ENCODE assay signal across 9 cellular contexts in genomic region chr1:157995575-157996169, GRCh38. TPM values are rescaled to one million over a fixed set of nuclear protein-coding genes. Genes with fewer than 3 reads are reported as not detected.
DNase-seq lines count a peak whose midpoint lies in the region; ATAC-seq, FAIRE-seq and TF ChIP-seq lines count a peak whose summit lies in the region.
"Had no signal": no experiment of that assay in that cellular context is flagged by ENCODE, and none has a peak within 500 bp of the region (broad histone marks: within the 10 kb centered on the region; RNA-seq: fewer than 3 reads in every experiment).

No MANE protein-coding gene starts in this region.

- H3K9me3 ChIP-seq in PC-9 (ENCODE audit: insufficient read depth, low read depth) (no peaks in the 10 kb centered on the region), H1 (ENCODE audit: insufficient read depth in 2 of 2, low read depth in 1 of 2, low read length in 1 of 2) (no peaks in the 10 kb centered on the region), upper lobe of left lung (no peaks in the 10 kb centered on the region)
- H3K9me3 ChIP-seq: spleen had no signal

- H4K91ac ChIP-seq in H1 (replicated peaks; ENCODE audit: insufficient read length, low read length): no peak overlapping the region

- FAIRE-seq in H1 (lab: Jason Lieb, UNC): no peak

- peak overlapping the region; percentile 38; the same call in 1 of the 2 replicates for H2BK20ac ChIP-seq in H1 (ENCODE audit: low read length)

- CTCF ChIA-PET in PC-9 (lab: Charles Lee) (interaction anchor here (0.7 kb wide), 1 partner anchor 17 kb away, joined by 10 read pairs; no protein-coding TSS in a partner anchor), H1 (lab: Charles Lee; ENCODE audit: partially characterized antibody) (interaction anchor here (0.6 to 53.4 kb wide), 13 partner anchors 27 to 1853 kb away, joined by 3 to 2918 read pairs (median 6); a partner anchor contains a TSS)

- H2BK5ac ChIP-seq in H1 (ENCODE audit: low read depth, low read length): no peak overlapping the region; the same call in 1 of the 2 replicates

- H3K23ac ChIP-seq in H1 (ENCODE audit: insufficient read length): no peak overlapping the region

- H3K27ac Mint-ChIP-seq in nephron progenitor cell: peak overlapping the region; percentile 67

- H3K4me3 Mint-ChIP-seq in nephron progenitor cell: peak overlapping the region; percentile 88

- H3K27me3 ChIP-seq in PC-9 (ENCODE audit: insufficient read depth, low read depth) (peaks cover 3% of the 10 kb centered on the region; the same call in 1 of the 2 replicates), H1 (replicated peaks in 1 of 4; ENCODE audit: control insufficient read depth in 3 of 4, extremely low read depth in 1 of 4, insufficient read depth in 3 of 4, low read length in 3 of 4) (peaks cover 0 to 5% (median 0%) of the 10 kb centered on the region in 4 experiments; a peak in 3 of 7 replicates), upper lobe of left lung (no peaks in the 10 kb centered on the region)

- WGBS in H1 (ENCODE audit: extremely low coverage in 1 of 2, insufficient coverage in 1 of 2, insufficient read length in 1 of 2, insufficient replicate concordance in 2 of 2, low coverage in 1 of 2, low lambda C conversion rate in 2 of 2, missing lambda C conversion rate in 1 of 2), 2 experiments: 58% methylated on average over 1 of the region's 3 CpGs; no CpG with 5 or more reads in 1 of the 2 experiments
- 72 to 78% methylated on average over 3 of the region's 3 CpGs for WGBS in upper lobe of left lung, 2 donors

- H3K4ac ChIP-seq in H1 (replicated peaks; ENCODE audit: insufficient read length, low read depth, low read length): no peak overlapping the region

- H3K79me2 ChIP-seq in PC-9 (ENCODE audit: low read depth): peaks cover 47% of the 10 kb centered on the region
- peaks cover 11 to 69% of the 10 kb centered on the region in 2 experiments; a peak in 3 of 4 replicates for H3K79me2 ChIP-seq in H1 (ENCODE audit: control insufficient read depth in 1 of 2, insufficient read depth in 2 of 2, low read length in 2 of 2)

- peaks cover 16% of the 10 kb centered on the region for H3K79me1 ChIP-seq in H1 (ENCODE audit: low read depth, low read length)

- no peak overlapping the region for H3K14ac ChIP-seq in H1 (ENCODE audit: insufficient read length)

- TF ChIP-seq POLR2A in H1 (IDR thresholded peaks at IDR 0.05; ENCODE audit: control extremely low read depth in 1 of 2, low read depth in 2 of 2, low read length in 2 of 2) (no peak), upper lobe of left lung (IDR thresholded peaks at IDR 0.05) (no peak)

- TF ChIP-seq EP300 in H1 (IDR thresholded peaks at IDR 0.05; ENCODE audit: borderline replicate concordance in 1 of 2, low read depth in 2 of 2, low read length in 2 of 2): no peak
- TF ChIP-seq EP300 in upper lobe of left lung (IDR thresholded peaks at IDR 0.05): no peak

- H3K9me2 ChIP-seq in PC-9 (ENCODE audit: insufficient read depth): no peaks in the 10 kb centered on the region

- no peak overlapping the region for H4K5ac ChIP-seq in H1 (ENCODE audit: insufficient read length, low read depth, low read length)

- H3K27me3 Mint-ChIP-seq in nephron progenitor cell (ENCODE audit: low read depth, poor library complexity): peaks cover 23% of the 10 kb centered on the region

- no peak overlapping the region for H3K56ac ChIP-seq in H1 (replicated peaks; ENCODE audit: insufficient read length, low read depth, low read length)

- TF ChIP-seq CTCF in PC-9 (conservative IDR thresholded peaks at IDR 0.05) (no peak), H1 (IDR thresholded peaks at IDR 0.05; ENCODE audit: control extremely low read depth in 1 of 3, insufficient read depth in 1 of 3, low read depth in 1 of 3, low read length in 3 of 3) (peak in 1 of 3 experiments; percentile 13; a peak in 1 of 4 replicates), nephron progenitor cell (IDR thresholded peaks at IDR 0.05) (no peak), upper lobe of left lung (IDR thresholded peaks at IDR 0.05) (no peak)

- POLR2A ChIA-PET in PC-9 (lab: Charles Lee; ENCODE audit: unreplicated experiment): no interaction called here
- POLR2A ChIA-PET in H1 (lab: Charles Lee; ENCODE audit: partially characterized antibody): interaction anchor here (0.7 to 7.8 kb wide), 9 partner anchors 14 to 129 kb away, joined by 3 to 94 read pairs (median 4); no protein-coding TSS in a partner anchor

- H3K4me3 ChIP-seq in PC-9 (no peak overlapping the region), H1 (ENCODE audit: extremely low read depth in 1 of 4, insufficient read depth in 2 of 4, low read depth in 3 of 4, low read length in 4 of 4) (peak overlapping the region in 1 of 4 experiments; percentile 99; a peak in 2 of 8 replicates), upper lobe of left lung (peak overlapping the region in 2 of 4 donors; percentile 72 to 82)

- no TSS peak for BruUV-seq in PC-9 (replicated peaks; lab: Mats Ljungman, UMichigan)

- H3K36me3 Mint-ChIP-seq in nephron progenitor cell (ENCODE audit: low read depth): no peaks in the 10 kb centered on the region

- H3K18ac ChIP-seq in H1 (ENCODE audit: extremely low read depth, low read length): 0 out of 2 replicates have a peak overlapping the region, but pooled peaks have one; percentile 14

- H4K20me1 ChIP-seq in PC-9 (ENCODE audit: insufficient read depth): no peaks in the 10 kb centered on the region
- H4K20me1 ChIP-seq in H1 (replicated peaks in 1 of 2; ENCODE audit: control insufficient read depth in 1 of 2, insufficient read depth in 2 of 2, low read length in 2 of 2): no peaks in the 10 kb centered on the region

- H3K36me3 ChIP-seq in PC-9 (ENCODE audit: low read depth) (no peaks in the 10 kb centered on the region), H1 (ENCODE audit: control insufficient read depth in 2 of 4, insufficient read depth in 4 of 4, low read length in 3 of 4) (no peaks in the 10 kb centered on the region; a peak in 1 of 8 replicates), upper lobe of left lung (no peaks in the 10 kb centered on the region)
- H3K36me3 ChIP-seq: spleen had no signal

- TF ChIP-seq RAD21 in H1 (IDR thresholded peaks at IDR 0.05 in 1 of 2, conservative IDR thresholded peaks at IDR 0.05 in 1 of 2; ENCODE audit: low read depth in 2 of 2, low read length in 2 of 2): no peak

- H3K23me2 ChIP-seq in H1 (ENCODE audit: low read depth, low read length): peaks cover 8% of the 10 kb centered on the region

- H3K4me2 ChIP-seq in PC-9: peak overlapping the region; percentile 95; the same call in 1 of the 2 replicates
- H3K4me2 ChIP-seq in H1 (ENCODE audit: insufficient read depth in 1 of 2, low read depth in 2 of 2, low read length in 2 of 2): peak overlapping the region; percentile 85 to 91

- H3F3A ChIP-seq in PC-9 (ENCODE audit: insufficient read depth, low read depth): peaks cover 10% of the 10 kb centered on the region; the same call in 1 of the 2 replicates

- no peak overlapping the region; the same call in 1 of the 2 replicates for H2BK15ac ChIP-seq in H1 (ENCODE audit: low read length)

- peak overlapping the region; percentile 58; the same call in 1 of the 2 replicates for H2AK5ac ChIP-seq in H1 (ENCODE audit: low read depth, low read length)

- ATAC-seq in upper lobe of left lung (ENCODE audit: low FRiP score in 2 of 2): no peak
- ATAC-seq in GM18867 (IDR thresholded peaks at IDR 0.05; ENCODE audit: unreplicated experiment): no peak
- ATAC-seq in GM21825 (IDR thresholded peaks at IDR 0.05; ENCODE audit: unreplicated experiment): no peak
- no peak for ATAC-seq in GM19463 (IDR thresholded peaks at IDR 0.05; ENCODE audit: unreplicated experiment)

- intact Hi-C loops in PC-9 (cut with micrococcal nuclease; ENCODE audit: unreplicated experiment): no loop called here

- no peak overlapping the region for H2AFZ ChIP-seq in PC-9
- no peak overlapping the region for H2AFZ ChIP-seq in H1 (ENCODE audit: low read length)

- peak overlapping the region; percentile 3; the same call in 1 of the 2 replicates for H2BK12ac ChIP-seq in H1 (ENCODE audit: low read depth, low read length)

- H3K4me1 Mint-ChIP-seq in nephron progenitor cell: peaks cover 73% of the 10 kb centered on the region

- H3K9ac ChIP-seq in H1 (replicated peaks in 1 of 4; ENCODE audit: extremely low read depth in 1 of 4, low read depth in 3 of 4, low read length in 3 of 4): no peak overlapping the region

- DNase-seq in PC-9 (no peak), H1 (ENCODE audit: low read depth in 1 of 2, low spot score in 2 of 2) (no peak), nephron progenitor cell (no peak), upper lobe of left lung (no peak)
- DNase-seq: spleen; stimulated activated naive CD4-positive, alpha-beta T cell treated with Interleukin-2 at 50 U/mL for 16 hours had no signal

- H3K27ac ChIP-seq in PC-9 (no peak overlapping the region), H1 (ENCODE audit: low read depth, low read length) (0 out of 2 replicates have a peak overlapping the region, but pooled peaks have one; percentile 53), upper lobe of left lung (peak overlapping the region in 3 of 4 donors; percentile 81 to 94 (median 82))

- H3K9me3 Mint-ChIP-seq in nephron progenitor cell: no peaks in the 10 kb centered on the region

- H2BK120ac ChIP-seq in H1 (replicated peaks; ENCODE audit: low read depth, low read length): no peak overlapping the region

- H3K4me1 ChIP-seq in PC-9 (replicated peaks; ENCODE audit: insufficient read depth): no peaks in the 10 kb centered on the region
- H3K4me1 ChIP-seq in H1 (replicated peaks in 1 of 4; ENCODE audit: control insufficient read depth in 3 of 4, insufficient read depth in 4 of 4, low read length in 3 of 4): peaks cover 16 to 32% (median 22%) of the 10 kb centered on the region in 4 experiments
- peaks cover 8 to 45% (median 13%) of the 10 kb centered on the region in 4 donors for H3K4me1 ChIP-seq in upper lobe of left lung

- H4K8ac ChIP-seq in H1 (ENCODE audit: extremely low read depth, insufficient read depth, low read length): no peak overlapping the region

TF ChIP-seq in H1, 55 proteins besides CTCF, POLR2A, EP300 and RAD21 (continues in another document):
- TF ChIP-seq MAFK (IDR thresholded peaks at IDR 0.05; ENCODE audit: low read depth, low read length) (no peak), KDM1A (IDR thresholded peaks at IDR 0.05; ENCODE audit: borderline replicate concordance, low read length) (no peak), CHD1 (IDR thresholded peaks at IDR 0.05; ENCODE audit: low read depth, low read length) (no peak), CREB1 (IDR thresholded peaks at IDR 0.05) (no peak), POU5F1 (IDR thresholded peaks at IDR 0.05; ENCODE audit: low read depth, low read length) (no peak)

RNA-seq across cellular contexts. Expression of gene KIRREL1, which starts 2.2 kb away (rescaled TPM):
- 25.8 and 30.7 TPM in 2 replicates for total RNA-seq in PC-9 (2021)
- total RNA-seq in H1 (2021; fragmentation: NEBNext Ultra II Directional; extraction: Animal tissue kit (Norgen Biotek cat#: 25700)): 39.0 and 41.8 TPM in 2 replicates
- polyA plus RNA-seq in H1 (2011; rRNA removed): 14.2 and 22.9 TPM in 2 replicates
- polyA plus RNA-seq in H1 (2011; cell fraction: cytosol; rRNA removed): 12.9 TPM
- polyA plus RNA-seq in H1 (2011; cell fraction: nucleus; rRNA removed): 36.8 TPM
- 19.9 to 26.0 TPM (median 24.2 TPM) in 4 replicates for polyA plus RNA-seq in H1 (2012, experiment 1 of 2)
- 13.6 TPM for polyA plus RNA-seq in H1 (2012, experiment 2 of 2)
- polyA plus RNA-seq in H1 (2013, experiment 1 of 2): 25.7 TPM
- 28.4 TPM for polyA plus RNA-seq in H1 (2013, experiment 2 of 2)
- 27.1 and 34.3 TPM in 2 replicates for polyA minus RNA-seq in H1 (2011; rRNA and poly(A)+ RNA removed)
- 19.2 TPM for polyA minus RNA-seq in H1 (2011; cell fraction: cytosol; rRNA and poly(A)+ RNA removed)
- 21.7 TPM for polyA minus RNA-seq in H1 (2011; cell fraction: nucleus; rRNA and poly(A)+ RNA removed)
- 10 to 100 TPM; 16.9 to 40.6 (median 25.8) TPM for total RNA-seq in upper lobe of left lung
